ENCODE assay signal across 13 cellular contexts in the genomic region with DNA sequence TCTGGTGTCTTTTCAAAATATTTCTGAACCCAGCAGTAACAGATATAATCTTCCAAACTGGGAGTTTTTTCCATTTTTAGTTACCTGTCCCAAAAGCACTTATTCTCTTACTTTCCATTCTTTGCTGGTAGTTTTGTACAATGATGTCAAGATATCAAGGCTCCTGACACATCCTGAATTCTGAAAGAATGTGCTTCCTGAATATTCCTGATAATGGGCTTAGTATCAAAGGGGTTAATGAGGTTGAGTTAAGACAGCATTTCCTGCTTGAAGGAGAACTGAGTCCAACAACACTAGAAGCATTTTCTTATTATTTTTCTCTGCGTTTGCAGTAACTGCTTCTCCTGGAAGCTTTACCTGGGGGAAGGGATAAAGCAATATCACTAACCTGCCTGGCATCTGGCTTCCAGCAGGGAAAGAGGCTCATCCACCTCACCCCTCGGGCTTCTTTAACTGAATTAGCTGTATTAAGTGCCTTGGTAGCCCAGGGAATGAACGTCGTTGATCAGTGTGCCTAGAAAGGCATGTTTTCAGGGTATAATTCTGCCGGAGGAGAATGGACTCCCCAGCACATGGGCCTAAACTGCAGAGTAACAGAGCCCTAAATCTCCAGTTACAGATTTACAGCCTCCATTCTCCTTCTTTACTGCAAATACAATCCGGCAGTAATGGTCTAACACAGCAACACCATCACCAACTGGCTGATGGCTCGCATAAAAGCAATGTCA.
DNase-seq lines count a peak whose midpoint lies in the region; TF ChIP-seq lines count a peak whose summit lies in the region.
"Had no signal": no experiment of that assay in that cellular context is flagged by ENCODE, and none has a peak within 500 bp of the region (broad histone marks: within the 10 kb centered on the region; RNA-seq: fewer than 3 reads in every experiment).

No MANE protein-coding gene starts in this region.

- H4K20me1 ChIP-seq in GM23248 (ENCODE audit: insufficient read depth) (no peaks in the 10 kb centered on the region), neural cell (ENCODE audit: insufficient read depth) (no peaks in the 10 kb centered on the region), Karpas-422 (ENCODE audit: insufficient read depth, low read depth, low read length) (no peaks in the 10 kb centered on the region)

- H2AFZ ChIP-seq in GM23248 (no peak overlapping the region), neural cell (ENCODE audit: low read depth, low read length) (no peak overlapping the region), Karpas-422 (ENCODE audit: low read length) (no peak overlapping the region)

- CTCF ChIA-PET in GM10248 (lab: Yijun Ruan, JAX): interaction anchor here (1.1 kb wide), 1 partner anchor 130 kb away, joined by 3 read pairs; no protein-coding TSS in a partner anchor

- H3K4me3 ChIP-seq in GM23248 (0 out of 2 replicates have a peak overlapping the region, but pooled peaks have one; percentile 6), neural cell (ENCODE audit: low read length) (no peak overlapping the region), adrenal gland (no peak overlapping the region), Karpas-422 (ENCODE audit: low read length) (no peak overlapping the region)
- H3K4me3 ChIP-seq: tibial nerve had no signal

- H3K36me3 ChIP-seq in GM23248 (ENCODE audit: low read depth) (no peaks in the 10 kb centered on the region), neural cell (ENCODE audit: insufficient read depth, low read length) (no peaks in the 10 kb centered on the region), adrenal gland (replicated peaks in 1 of 2) (no peaks in the 10 kb centered on the region), Karpas-422 (ENCODE audit: insufficient read depth, low read length) (no peaks in the 10 kb centered on the region)
- H3K36me3 ChIP-seq: tibial nerve had no signal

- peak overlapping the region; percentile 56 for H3K27ac ChIP-seq in GM23248
- H3K27ac ChIP-seq in neural cell (ENCODE audit: low read length): peak overlapping the region; percentile 84
- H3K27ac ChIP-seq in adrenal gland: peak overlapping the region in 2 of 5 donors; percentile 46 to 48
- H3K27ac ChIP-seq in Karpas-422 (ENCODE audit: low read length): no peak overlapping the region

- TF ChIP-seq EP300 in neural cell (conservative IDR thresholded peaks at IDR 0.05; ENCODE audit: poor library complexity, severe bottlenecking): no peak

- H3K79me2 ChIP-seq in GM23248 (ENCODE audit: insufficient read depth) (no peaks in the 10 kb centered on the region), neural cell (replicated peaks; ENCODE audit: insufficient read depth, low read length) (no peaks in the 10 kb centered on the region), Karpas-422 (ENCODE audit: low read length) (no peaks in the 10 kb centered on the region)

- no peak for TF ChIP-seq RAD21 in neural cell (conservative IDR thresholded peaks at IDR 0.05)

- TF ChIP-seq POLR2A in adrenal gland (IDR thresholded peaks at IDR 0.05): no peak

- TF ChIP-seq CTCF in neural cell (IDR thresholded peaks at IDR 0.05; ENCODE audit: poor library complexity, severe bottlenecking) (no peak), GM10248 (IDR thresholded peaks at IDR 0.05; ENCODE audit: control extremely low read depth, extremely low read depth, low read depth, missing control alignments) (no peak), adrenal gland (IDR thresholded peaks at IDR 0.05) (no peak)

- intact Hi-C loops in adrenal gland (cut with DNase I): no loop called here

- H3K27me3 ChIP-seq in GM23248 (replicated peaks; ENCODE audit: insufficient read depth) (no peaks in the 10 kb centered on the region), neural cell (ENCODE audit: insufficient read depth, low read depth, low read length) (no peaks in the 10 kb centered on the region), adrenal gland (no peaks in the 10 kb centered on the region), Karpas-422 (ENCODE audit: low read length) (no peaks in the 10 kb centered on the region)

- H3K9ac ChIP-seq in GM23248 (no peak overlapping the region), neural cell (ENCODE audit: low read length) (peak overlapping the region; percentile 16), Karpas-422 (ENCODE audit: low read length) (no peak overlapping the region)

- H3K9me3 ChIP-seq in GM23248 (ENCODE audit: low read depth) (no peaks in the 10 kb centered on the region), neural cell (ENCODE audit: low read length) (no peaks in the 10 kb centered on the region), adrenal gland (replicated peaks in 1 of 3) (no peaks in the 10 kb centered on the region), Karpas-422 (ENCODE audit: low read length) (no peaks in the 10 kb centered on the region)
- H3K9me3 ChIP-seq: tibial nerve had no signal

- no peak for DNase-seq in GM23248
- peak; percentile 70 for DNase-seq in NCI-H69 (lab: John Stamatoyannopoulos, UW)
- DNase-seq in dermis blood vessel endothelial cell: peak; percentile 84
- no peak for DNase-seq in GM10248 (ENCODE audit: extremely low spot score)
- no peak for DNase-seq in adrenal gland
- DNase-seq in Karpas-422: no peak
- DNase-seq: COR-L47; GDM1; glutamatergic neuron; stimulated activated CD4-positive, alpha-beta T cell treated with anti-CD3 and anti-CD28 coated beads, Interleukin-2, amount 100 ng/mL, for 48 hours; T-helper 1 cell had no signal

- peaks cover 70% of the 10 kb centered on the region for H3F3A ChIP-seq in GM23248 (ENCODE audit: insufficient read depth)
- H3F3A ChIP-seq in neural cell (ENCODE audit: insufficient read depth, low read length, poor library complexity, severe bottlenecking): no peaks in the 10 kb centered on the region

- no peaks in the 10 kb centered on the region for H3K9me2 ChIP-seq in GM23248 (ENCODE audit: insufficient read depth)
- no peaks in the 10 kb centered on the region for H3K9me2 ChIP-seq in neural cell (ENCODE audit: insufficient read depth, low read length)
- H3K9me2 ChIP-seq in Karpas-422 (replicated peaks; ENCODE audit: insufficient read depth, low read length): no peaks in the 10 kb centered on the region

- peaks cover 70% of the 10 kb centered on the region for H3K4me1 ChIP-seq in GM23248 (ENCODE audit: insufficient read depth)
- H3K4me1 ChIP-seq in adrenal gland (replicated peaks in 1 of 2): peaks cover 2 to 41% of the 10 kb centered on the region in 2 donors
- H3K4me1 ChIP-seq in Karpas-422 (ENCODE audit: low read length): peaks cover 6% of the 10 kb centered on the region

- WGBS in GM23248 (ENCODE audit: low coverage in 1 of 2, low lambda C conversion rate in 2 of 2, missing lambda C conversion rate in 2 of 2), 2 experiments: 90 to 93% methylated on average over 7 of the region's 7 CpGs
- 58 to 80% (median 74%) methylated on average over 7 of the region's 7 CpGs for WGBS in adrenal gland, 4 donors

- in situ Hi-C loops in GM23248 (cut with MboI): no loop called here

- POLR2A ChIA-PET in GM10248 (lab: Yijun Ruan, JAX): no interaction called here

- H3K4me2 ChIP-seq in GM23248 (ENCODE audit: unreplicated experiment) (peak overlapping the region; percentile 62), neural cell (ENCODE audit: low read length) (peak overlapping the region; percentile 3), Karpas-422 (ENCODE audit: low read depth, low read length, poor library complexity, severe bottlenecking) (no peak overlapping the region)

TF ChIP-seq in neural cell, 6 proteins besides CTCF, POLR2A, EP300 and RAD21:
- TF ChIP-seq POLR2AphosphoS5 (IDR thresholded peaks at IDR 0.05) (no peak), SMC3 (conservative IDR thresholded peaks at IDR 0.05; ENCODE audit: poor library complexity) (no peak), TAF1 (IDR thresholded peaks at IDR 0.05; ENCODE audit: low read depth) (no peak), EZH2 (IDR thresholded peaks at IDR 0.05; ENCODE audit: borderline replicate concordance, insufficient read depth, low read length, poor library complexity, severe bottlenecking) (no peak), MXI1 (conservative IDR thresholded peaks at IDR 0.05; ENCODE audit: poor library complexity, severe bottlenecking) (no peak)
- TF ChIP-seq, protein P1, sequence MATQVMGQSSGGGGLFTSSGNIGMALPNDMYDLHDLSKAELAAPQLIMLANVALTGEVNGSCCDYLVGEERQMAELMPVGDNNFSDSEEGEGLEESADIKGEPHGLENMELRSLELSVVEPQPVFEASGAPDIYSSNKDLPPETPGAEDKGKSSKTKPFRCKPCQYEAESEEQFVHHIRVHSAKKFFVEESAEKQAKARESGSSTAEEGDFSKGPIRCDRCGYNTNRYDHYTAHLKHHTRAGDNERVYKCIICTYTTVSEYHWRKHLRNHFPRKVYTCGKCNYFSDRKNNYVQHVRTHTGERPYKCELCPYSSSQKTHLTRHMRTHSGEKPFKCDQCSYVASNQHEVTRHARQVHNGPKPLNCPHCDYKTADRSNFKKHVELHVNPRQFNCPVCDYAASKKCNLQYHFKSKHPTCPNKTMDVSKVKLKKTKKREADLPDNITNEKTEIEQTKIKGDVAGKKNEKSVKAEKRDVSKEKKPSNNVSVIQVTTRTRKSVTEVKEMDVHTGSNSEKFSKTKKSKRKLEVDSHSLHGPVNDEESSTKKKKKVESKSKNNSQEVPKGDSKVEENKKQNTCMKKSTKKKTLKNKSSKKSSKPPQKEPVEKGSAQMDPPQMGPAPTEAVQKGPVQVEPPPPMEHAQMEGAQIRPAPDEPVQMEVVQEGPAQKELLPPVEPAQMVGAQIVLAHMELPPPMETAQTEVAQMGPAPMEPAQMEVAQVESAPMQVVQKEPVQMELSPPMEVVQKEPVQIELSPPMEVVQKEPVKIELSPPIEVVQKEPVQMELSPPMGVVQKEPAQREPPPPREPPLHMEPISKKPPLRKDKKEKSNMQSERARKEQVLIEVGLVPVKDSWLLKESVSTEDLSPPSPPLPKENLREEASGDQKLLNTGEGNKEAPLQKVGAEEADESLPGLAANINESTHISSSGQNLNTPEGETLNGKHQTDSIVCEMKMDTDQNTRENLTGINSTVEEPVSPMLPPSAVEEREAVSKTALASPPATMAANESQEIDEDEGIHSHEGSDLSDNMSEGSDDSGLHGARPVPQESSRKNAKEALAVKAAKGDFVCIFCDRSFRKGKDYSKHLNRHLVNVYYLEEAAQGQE (IDR thresholded peaks at IDR 0.05; ENCODE audit: borderline replicate concordance): no peak

Comparison
In these comparisons a context has a peak if more than half of its experiments do, and no peak if none do; other contexts are left out.
1. DNase-seq: peak in NCI-H69 (single experiment) and dermis blood vessel endothelial cell (single experiment); none in GM23248 (single experiment), GM10248 (single experiment), adrenal gland (0 of 7) and Karpas-422 (single experiment).